ENCODE assay signal across 2 cellular contexts in the genomic region with DNA sequence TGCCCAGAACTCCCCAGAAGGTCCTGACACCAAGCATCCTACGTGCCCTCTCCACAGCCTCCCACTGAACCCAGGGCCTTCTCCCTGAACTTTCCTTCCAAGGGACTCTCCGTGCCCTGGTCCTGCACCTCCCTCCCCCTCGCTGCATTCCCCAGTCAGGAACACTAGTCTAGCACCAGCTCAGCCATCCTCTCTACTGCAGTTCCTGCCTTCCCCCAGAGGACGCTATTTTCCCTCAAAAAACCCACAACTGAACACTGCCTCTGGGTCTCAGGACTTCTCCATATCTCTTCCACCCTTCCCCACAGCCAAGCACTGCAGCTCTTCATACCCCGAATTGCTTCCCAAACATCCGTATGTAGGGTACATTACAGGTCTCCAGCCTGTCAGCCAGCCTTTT.
TF ChIP-seq lines count a peak whose summit lies in the region.

No MANE protein-coding gene starts in this region.

TF ChIP-seq in HCT116, 20 proteins besides CTCF, POLR2A, EP300 and RAD21:
- no peak for TF ChIP-seq CBX3 (IDR thresholded peaks at IDR 0.05; ENCODE audit: low read depth)
- no peak for TF ChIP-seq JUND (IDR thresholded peaks at IDR 0.05)
- TF ChIP-seq ZFX (IDR thresholded peaks at IDR 0.05), result no peak
- no peak for TF ChIP-seq SIN3A (IDR thresholded peaks at IDR 0.05; ENCODE audit: low read depth)
- TF ChIP-seq EZH2 (IDR thresholded peaks at IDR 0.05), result no peak
- TF ChIP-seq, protein P1, sequence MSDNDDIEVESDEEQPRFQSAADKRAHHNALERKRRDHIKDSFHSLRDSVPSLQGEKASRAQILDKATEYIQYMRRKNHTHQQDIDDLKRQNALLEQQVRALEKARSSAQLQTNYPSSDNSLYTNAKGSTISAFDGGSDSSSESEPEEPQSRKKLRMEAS (IDR thresholded peaks at IDR 0.05), result no peak
- no peak for TF ChIP-seq EZH2phosphoT487 (IDR thresholded peaks at IDR 0.05; ENCODE audit: borderline replicate concordance)
- TF ChIP-seq, protein P2, sequence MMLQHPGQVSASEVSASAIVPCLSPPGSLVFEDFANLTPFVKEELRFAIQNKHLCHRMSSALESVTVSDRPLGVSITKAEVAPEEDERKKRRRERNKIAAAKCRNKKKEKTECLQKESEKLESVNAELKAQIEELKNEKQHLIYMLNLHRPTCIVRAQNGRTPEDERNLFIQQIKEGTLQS (IDR thresholded peaks at IDR 0.05), result no peak
- no peak for TF ChIP-seq EGR1 (IDR thresholded peaks at IDR 0.05; ENCODE audit: low read depth)
- TF ChIP-seq, protein P3, sequence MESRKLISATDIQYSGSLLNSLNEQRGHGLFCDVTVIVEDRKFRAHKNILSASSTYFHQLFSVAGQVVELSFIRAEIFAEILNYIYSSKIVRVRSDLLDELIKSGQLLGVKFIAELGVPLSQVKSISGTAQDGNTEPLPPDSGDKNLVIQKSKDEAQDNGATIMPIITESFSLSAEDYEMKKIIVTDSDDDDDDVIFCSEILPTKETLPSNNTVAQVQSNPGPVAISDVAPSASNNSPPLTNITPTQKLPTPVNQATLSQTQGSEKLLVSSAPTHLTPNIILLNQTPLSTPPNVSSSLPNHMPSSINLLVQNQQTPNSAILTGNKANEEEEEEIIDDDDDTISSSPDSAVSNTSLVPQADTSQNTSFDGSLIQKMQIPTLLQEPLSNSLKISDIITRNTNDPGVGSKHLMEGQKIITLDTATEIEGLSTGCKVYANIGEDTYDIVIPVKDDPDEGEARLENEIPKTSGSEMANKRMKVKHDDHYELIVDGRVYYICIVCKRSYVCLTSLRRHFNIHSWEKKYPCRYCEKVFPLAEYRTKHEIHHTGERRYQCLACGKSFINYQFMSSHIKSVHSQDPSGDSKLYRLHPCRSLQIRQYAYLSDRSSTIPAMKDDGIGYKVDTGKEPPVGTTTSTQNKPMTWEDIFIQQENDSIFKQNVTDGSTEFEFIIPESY (IDR thresholded peaks at IDR 0.05; ENCODE audit: extremely low read depth, insufficient replicate concordance, low read length), result no peak
- TF ChIP-seq POLR2AphosphoS5 (IDR thresholded peaks at IDR 0.05; ENCODE audit: low read depth, low read length), result no peak
- no peak for TF ChIP-seq SP1 (IDR thresholded peaks at IDR 0.05; ENCODE audit: low read depth)
- TF ChIP-seq ZNF274 (IDR thresholded peaks at IDR 0.05; ENCODE audit: low read depth, low read length), result no peak
- TF ChIP-seq FOSL1 (IDR thresholded peaks at IDR 0.05; ENCODE audit: low read depth), result no peak
- TF ChIP-seq TCF7L2 (IDR thresholded peaks at IDR 0.05; ENCODE audit: borderline replicate concordance, extremely low read depth, insufficient read depth, insufficient read length), result no peak
- TF ChIP-seq, protein P4, sequence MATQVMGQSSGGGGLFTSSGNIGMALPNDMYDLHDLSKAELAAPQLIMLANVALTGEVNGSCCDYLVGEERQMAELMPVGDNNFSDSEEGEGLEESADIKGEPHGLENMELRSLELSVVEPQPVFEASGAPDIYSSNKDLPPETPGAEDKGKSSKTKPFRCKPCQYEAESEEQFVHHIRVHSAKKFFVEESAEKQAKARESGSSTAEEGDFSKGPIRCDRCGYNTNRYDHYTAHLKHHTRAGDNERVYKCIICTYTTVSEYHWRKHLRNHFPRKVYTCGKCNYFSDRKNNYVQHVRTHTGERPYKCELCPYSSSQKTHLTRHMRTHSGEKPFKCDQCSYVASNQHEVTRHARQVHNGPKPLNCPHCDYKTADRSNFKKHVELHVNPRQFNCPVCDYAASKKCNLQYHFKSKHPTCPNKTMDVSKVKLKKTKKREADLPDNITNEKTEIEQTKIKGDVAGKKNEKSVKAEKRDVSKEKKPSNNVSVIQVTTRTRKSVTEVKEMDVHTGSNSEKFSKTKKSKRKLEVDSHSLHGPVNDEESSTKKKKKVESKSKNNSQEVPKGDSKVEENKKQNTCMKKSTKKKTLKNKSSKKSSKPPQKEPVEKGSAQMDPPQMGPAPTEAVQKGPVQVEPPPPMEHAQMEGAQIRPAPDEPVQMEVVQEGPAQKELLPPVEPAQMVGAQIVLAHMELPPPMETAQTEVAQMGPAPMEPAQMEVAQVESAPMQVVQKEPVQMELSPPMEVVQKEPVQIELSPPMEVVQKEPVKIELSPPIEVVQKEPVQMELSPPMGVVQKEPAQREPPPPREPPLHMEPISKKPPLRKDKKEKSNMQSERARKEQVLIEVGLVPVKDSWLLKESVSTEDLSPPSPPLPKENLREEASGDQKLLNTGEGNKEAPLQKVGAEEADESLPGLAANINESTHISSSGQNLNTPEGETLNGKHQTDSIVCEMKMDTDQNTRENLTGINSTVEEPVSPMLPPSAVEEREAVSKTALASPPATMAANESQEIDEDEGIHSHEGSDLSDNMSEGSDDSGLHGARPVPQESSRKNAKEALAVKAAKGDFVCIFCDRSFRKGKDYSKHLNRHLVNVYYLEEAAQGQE (IDR thresholded peaks at IDR 0.05; ENCODE audit: low read depth), result no peak
- TF ChIP-seq YY1 (IDR thresholded peaks at IDR 0.05; ENCODE audit: extremely low read depth, insufficient replicate concordance, low read depth, low read length), result no peak
- TF ChIP-seq CEBPB (IDR thresholded peaks at IDR 0.05; ENCODE audit: low read depth), result no peak
- no peak for TF ChIP-seq ELF1 (IDR thresholded peaks at IDR 0.05; ENCODE audit: borderline replicate concordance, low read depth)

TF ChIP-seq in K562, 482 proteins besides CTCF, POLR2A, EP300 and RAD21:
- no peak for TF ChIP-seq NR1H2 (CRISPR knock-in tag; IDR thresholded peaks at IDR 0.05)
- TF ChIP-seq, protein P5, sequence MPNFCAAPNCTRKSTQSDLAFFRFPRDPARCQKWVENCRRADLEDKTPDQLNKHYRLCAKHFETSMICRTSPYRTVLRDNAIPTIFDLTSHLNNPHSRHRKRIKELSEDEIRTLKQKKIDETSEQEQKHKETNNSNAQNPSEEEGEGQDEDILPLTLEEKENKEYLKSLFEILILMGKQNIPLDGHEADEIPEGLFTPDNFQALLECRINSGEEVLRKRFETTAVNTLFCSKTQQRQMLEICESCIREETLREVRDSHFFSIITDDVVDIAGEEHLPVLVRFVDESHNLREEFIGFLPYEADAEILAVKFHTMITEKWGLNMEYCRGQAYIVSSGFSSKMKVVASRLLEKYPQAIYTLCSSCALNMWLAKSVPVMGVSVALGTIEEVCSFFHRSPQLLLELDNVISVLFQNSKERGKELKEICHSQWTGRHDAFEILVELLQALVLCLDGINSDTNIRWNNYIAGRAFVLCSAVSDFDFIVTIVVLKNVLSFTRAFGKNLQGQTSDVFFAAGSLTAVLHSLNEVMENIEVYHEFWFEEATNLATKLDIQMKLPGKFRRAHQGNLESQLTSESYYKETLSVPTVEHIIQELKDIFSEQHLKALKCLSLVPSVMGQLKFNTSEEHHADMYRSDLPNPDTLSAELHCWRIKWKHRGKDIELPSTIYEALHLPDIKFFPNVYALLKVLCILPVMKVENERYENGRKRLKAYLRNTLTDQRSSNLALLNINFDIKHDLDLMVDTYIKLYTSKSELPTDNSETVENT (CRISPR knock-in tag; IDR thresholded peaks at IDR 0.05), result no peak
